ENCODE assay signal across 1 cellular context in genomic region chr3:27653803-27654558, GRCh38.
TF ChIP-seq lines count a peak whose summit lies in the region.

No MANE protein-coding gene starts in this region.

TF ChIP-seq in HepG2, 621 proteins besides CTCF, POLR2A, EP300 and RAD21 (continued from another document):
- TF ChIP-seq, protein P1, sequence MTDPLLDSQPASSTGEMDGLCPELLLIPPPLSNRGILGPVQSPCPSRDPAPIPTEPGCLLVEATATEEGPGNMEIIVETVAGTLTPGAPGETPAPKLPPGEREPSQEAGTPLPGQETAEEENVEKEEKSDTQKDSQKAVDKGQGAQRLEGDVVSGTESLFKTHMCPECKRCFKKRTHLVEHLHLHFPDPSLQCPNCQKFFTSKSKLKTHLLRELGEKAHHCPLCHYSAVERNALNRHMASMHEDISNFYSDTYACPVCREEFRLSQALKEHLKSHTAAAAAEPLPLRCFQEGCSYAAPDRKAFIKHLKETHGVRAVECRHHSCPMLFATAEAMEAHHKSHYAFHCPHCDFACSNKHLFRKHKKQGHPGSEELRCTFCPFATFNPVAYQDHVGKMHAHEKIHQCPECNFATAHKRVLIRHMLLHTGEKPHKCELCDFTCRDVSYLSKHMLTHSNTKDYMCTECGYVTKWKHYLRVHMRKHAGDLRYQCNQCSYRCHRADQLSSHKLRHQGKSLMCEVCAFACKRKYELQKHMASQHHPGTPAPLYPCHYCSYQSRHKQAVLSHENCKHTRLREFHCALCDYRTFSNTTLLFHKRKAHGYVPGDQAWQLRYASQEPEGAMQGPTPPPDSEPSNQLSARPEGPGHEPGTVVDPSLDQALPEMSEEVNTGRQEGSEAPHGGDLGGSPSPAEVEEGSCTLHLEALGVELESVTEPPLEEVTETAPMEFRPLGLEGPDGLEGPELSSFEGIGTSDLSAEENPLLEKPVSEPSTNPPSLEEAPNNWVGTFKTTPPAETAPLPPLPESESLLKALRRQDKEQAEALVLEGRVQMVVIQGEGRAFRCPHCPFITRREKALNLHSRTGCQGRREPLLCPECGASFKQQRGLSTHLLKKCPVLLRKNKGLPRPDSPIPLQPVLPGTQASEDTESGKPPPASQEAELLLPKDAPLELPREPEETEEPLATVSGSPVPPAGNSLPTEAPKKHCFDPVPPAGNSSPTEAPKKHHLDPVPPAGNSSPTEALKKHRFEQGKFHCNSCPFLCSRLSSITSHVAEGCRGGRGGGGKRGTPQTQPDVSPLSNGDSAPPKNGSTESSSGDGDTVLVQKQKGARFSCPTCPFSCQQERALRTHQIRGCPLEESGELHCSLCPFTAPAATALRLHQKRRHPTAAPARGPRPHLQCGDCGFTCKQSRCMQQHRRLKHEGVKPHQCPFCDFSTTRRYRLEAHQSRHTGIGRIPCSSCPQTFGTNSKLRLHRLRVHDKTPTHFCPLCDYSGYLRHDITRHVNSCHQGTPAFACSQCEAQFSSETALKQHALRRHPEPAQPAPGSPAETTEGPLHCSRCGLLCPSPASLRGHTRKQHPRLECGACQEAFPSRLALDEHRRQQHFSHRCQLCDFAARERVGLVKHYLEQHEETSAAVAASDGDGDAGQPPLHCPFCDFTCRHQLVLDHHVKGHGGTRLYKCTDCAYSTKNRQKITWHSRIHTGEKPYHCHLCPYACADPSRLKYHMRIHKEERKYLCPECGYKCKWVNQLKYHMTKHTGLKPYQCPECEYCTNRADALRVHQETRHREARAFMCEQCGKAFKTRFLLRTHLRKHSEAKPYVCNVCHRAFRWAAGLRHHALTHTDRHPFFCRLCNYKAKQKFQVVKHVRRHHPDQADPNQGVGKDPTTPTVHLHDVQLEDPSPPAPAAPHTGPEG (CRISPR knock-in tag; IDR thresholded peaks at IDR 0.05) = no peak
